In the genomic region with DNA sequence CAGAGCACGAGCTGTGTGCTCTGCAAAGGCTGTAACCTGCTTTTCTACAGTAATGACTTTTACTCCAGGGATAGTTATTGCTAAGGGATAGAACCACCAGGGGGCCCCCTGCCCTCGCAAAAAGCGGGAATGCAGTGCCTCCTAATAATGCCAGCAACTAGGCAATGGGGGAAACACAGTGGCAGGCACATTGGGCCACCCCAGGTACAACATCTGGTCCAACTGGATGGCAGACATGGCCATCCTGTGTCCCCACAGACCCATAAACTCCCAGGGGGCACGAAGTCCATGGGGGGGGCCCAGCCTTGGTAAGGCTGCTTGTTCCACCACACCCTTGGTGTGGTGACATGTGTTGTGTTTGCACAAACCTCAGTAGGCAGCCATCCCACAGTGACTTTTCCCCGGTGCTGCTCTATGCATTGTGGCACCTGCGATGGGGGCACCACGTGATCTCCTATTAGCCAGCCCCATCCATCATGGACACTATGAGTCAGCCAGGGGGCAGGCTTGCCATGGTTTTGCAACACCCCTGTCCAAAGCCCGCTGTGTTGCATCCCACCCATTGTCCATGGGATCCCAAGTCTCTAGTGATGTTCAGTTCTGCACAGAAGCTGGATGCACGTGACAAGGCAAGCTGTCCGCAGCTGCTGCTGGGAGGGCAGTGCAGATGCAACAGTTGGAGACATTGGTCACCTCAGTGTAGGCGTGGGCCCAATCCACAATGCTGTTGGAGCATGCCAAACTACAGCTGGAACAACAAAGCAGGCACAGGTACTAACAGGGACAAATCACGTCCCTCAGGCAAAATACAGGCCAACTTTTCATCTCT, we compare ENCODE assay signal across 8 cellular contexts.
DNase-seq lines count a peak whose midpoint lies in the region; ATAC-seq and TF ChIP-seq lines count a peak whose summit lies in the region.

No MANE protein-coding gene starts in this region.

- H3K27me3 ChIP-seq in cardiac muscle cell, result no peaks in the 10 kb centered on the region
- H3K27me3 ChIP-seq in right atrium auricular region, result no peaks in the 10 kb centered on the region

- H3K4me3 ChIP-seq in cardiac muscle cell (no peak overlapping the region), right atrium auricular region (no peak overlapping the region)

- H3K9me3 ChIP-seq in cardiac muscle cell (ENCODE audit: low read depth), result no peaks in the 10 kb centered on the region
- H3K9me3 ChIP-seq in right atrium auricular region, result no peaks in the 10 kb centered on the region

- H3K27me3 Mint-ChIP-seq in activated CD8-positive, alpha-beta memory T cell treated with anti-CD3 and anti-CD28 coated beads, Interleukin-2, amount 10 ng/mL, durations not matched to agents 7 days and 5 days, result no peaks in the 10 kb centered on the region

- H3K9me3 Mint-ChIP-seq in activated CD8-positive, alpha-beta memory T cell treated with anti-CD3 and anti-CD28 coated beads, Interleukin-2, amount 10 ng/mL, durations not matched to agents 7 days and 5 days (ENCODE audit: low read depth), result no peaks in the 10 kb centered on the region

- H3K4me1 ChIP-seq in cardiac muscle cell (ENCODE audit: low read depth) (no peaks in the 10 kb centered on the region), right atrium auricular region (no peaks in the 10 kb centered on the region)

- H3K36me3 ChIP-seq in cardiac muscle cell (no peaks in the 10 kb centered on the region), right atrium auricular region (no peaks in the 10 kb centered on the region)

- H3K36me3 Mint-ChIP-seq in activated CD8-positive, alpha-beta memory T cell treated with anti-CD3 and anti-CD28 coated beads, Interleukin-2, amount 10 ng/mL, durations not matched to agents 7 days and 5 days, result no peaks in the 10 kb centered on the region

- DNase-seq in cardiac muscle cell (ENCODE audit: low read depth in 1 of 2, low spot score in 1 of 2) (peak; percentile 48 to 72), right atrium auricular region (ENCODE audit: low spot score) (no peak), NCI-H1105 (lab: John Stamatoyannopoulos, UW) (peak; percentile 8), hippocampal formation (lab: John Stamatoyannopoulos, UW) (peak; percentile 10 to 31), germinal center (ENCODE audit: low spot score) (no peak)
- peak; percentile 51 for DNase-seq in activated CD8-positive, alpha-beta memory T cell treated with anti-CD3 and anti-CD28 coated beads, Interleukin-2, amount 10 ng/mL, durations not matched to agents 7 days and 5 days
- DNase-seq in stimulated activated CD8-positive, alpha-beta memory T cell treated with anti-CD3 and anti-CD28 coated beads, Interleukin-2, amount 100 ng/mL, for 48 hours (ENCODE audit: low read depth in 2 of 2), result peak; percentile 16 to 33

- ATAC-seq in activated CD8-positive, alpha-beta memory T cell treated with anti-CD3 and anti-CD28 coated beads, Interleukin-2, amount 10 ng/mL, durations not matched to agents 7 days and 5 days, result peak; percentile 52
- ATAC-seq in HG03097 (IDR thresholded peaks at IDR 0.05; ENCODE audit: low FRiP score, unreplicated experiment), result no peak

- CTCF ChIA-PET in activated CD8-positive, alpha-beta memory T cell treated with anti-CD3 and anti-CD28 coated beads, Interleukin-2, amount 10 ng/mL, durations not matched to agents 7 days and 5 days (lab: Charles Lee), result interaction anchor here (1.1 to 3.7 kb wide), 9 partner anchors 13 to 727 kb away, joined by 3 to 17 read pairs (median 4); no protein-coding TSS in a partner anchor

- H3K27ac ChIP-seq in cardiac muscle cell (no peak overlapping the region), right atrium auricular region (no peak overlapping the region)

- TF ChIP-seq CTCF in cardiac muscle cell (IDR thresholded peaks at IDR 0.05; ENCODE audit: low read depth, low read length), result peak; percentile 66
- peak in 1 of 2 donors; percentile 49 for TF ChIP-seq CTCF in right atrium auricular region (IDR thresholded peaks at IDR 0.05)

- no peak overlapping the region for H3K4me3 Mint-ChIP-seq in activated CD8-positive, alpha-beta memory T cell treated with anti-CD3 and anti-CD28 coated beads, Interleukin-2, amount 10 ng/mL, durations not matched to agents 7 days and 5 days

- H3K27ac Mint-ChIP-seq in activated CD8-positive, alpha-beta memory T cell treated with anti-CD3 and anti-CD28 coated beads, Interleukin-2, amount 10 ng/mL, durations not matched to agents 7 days and 5 days, result no peak overlapping the region

- H3K4me1 Mint-ChIP-seq in activated CD8-positive, alpha-beta memory T cell treated with anti-CD3 and anti-CD28 coated beads, Interleukin-2, amount 10 ng/mL, durations not matched to agents 7 days and 5 days, result peaks cover 19% of the 10 kb centered on the region

Comparison
In these comparisons a context has a peak if more than half of its experiments do, and no peak if none do; other contexts are left out.
1. DNase-seq: peak in cardiac muscle cell (2 of 2), NCI-H1105 (single experiment), activated CD8-positive, alpha-beta memory T cell treated with anti-CD3 and anti-CD28 coated beads, Interleukin-2, amount 10 ng/mL, durations not matched to agents 7 days and 5 days (single experiment), hippocampal formation (2 of 2) and stimulated activated CD8-positive, alpha-beta memory T cell treated with anti-CD3 and anti-CD28 coated beads, Interleukin-2, amount 100 ng/mL, for 48 hours (2 of 2); none in right atrium auricular region (single experiment) and germinal center (single experiment).